Comparison of ENCODE assay signal across 10 cellular contexts in the genomic region with DNA sequence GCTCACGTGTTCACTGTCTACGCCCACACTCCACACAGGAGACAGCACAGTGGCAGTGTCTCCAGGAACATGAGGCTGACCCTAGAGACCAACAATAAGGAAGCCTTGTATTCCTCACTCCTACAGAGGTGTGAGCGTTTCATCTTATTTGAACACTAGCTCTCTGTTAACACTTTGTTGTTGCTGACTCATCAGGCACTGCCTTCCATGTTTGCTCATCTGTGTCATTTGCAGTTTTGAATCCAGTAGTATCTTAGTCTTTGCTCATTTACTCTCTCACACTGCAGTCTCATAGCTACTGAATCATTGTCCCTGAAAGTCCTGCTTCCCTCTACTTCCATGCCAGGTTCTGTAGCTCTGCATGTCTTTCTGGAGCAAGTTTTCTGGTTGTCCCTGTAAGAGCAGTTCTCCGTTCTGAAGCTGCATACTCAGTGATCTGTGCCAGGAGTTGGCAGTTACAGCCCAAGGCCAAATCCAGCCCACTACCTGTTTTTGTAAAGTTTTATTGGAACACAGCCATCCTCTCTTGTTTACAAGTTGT.
DNase-seq lines count a peak whose midpoint lies in the region; ATAC-seq, FAIRE-seq and TF ChIP-seq lines count a peak whose summit lies in the region.
"Had no signal": no experiment of that assay in that cellular context is flagged by ENCODE, and none has a peak within 500 bp of the region (broad histone marks: within the 10 kb centered on the region; RNA-seq: fewer than 3 reads in every experiment).

No MANE protein-coding gene starts in this region.

- CTCF ChIA-PET in HCT116 (lab: Charles Lee) (interaction anchor here (1.1 to 1.8 kb wide), 4 partner anchors 10 to 869 kb away, joined by 3 to 12 read pairs (median 4); no protein-coding TSS in a partner anchor), HepG2 (lab: Yijun Ruan, JAX; ENCODE audit: low intra/inter-chr PET ratio, low total read pairs) (no interaction called here)

- H3K27me3 ChIP-seq in HCT116 (ENCODE audit: insufficient read depth, low read length) (no peaks in the 10 kb centered on the region), HepG2 (ENCODE audit: control insufficient read depth in 1 of 2, insufficient read depth in 2 of 2, low read length in 2 of 2) (no peaks in the 10 kb centered on the region; a peak in 1 of 5 replicates), tibial artery (no peaks in the 10 kb centered on the region)
- H3K27me3 ChIP-seq: heart left ventricle had no signal

- TF ChIP-seq CTCF in HCT116 (IDR thresholded peaks at IDR 0.05 in 2 of 3, conservative IDR thresholded peaks at IDR 0.05 in 1 of 3; ENCODE audit: borderline replicate concordance in 1 of 3, insufficient read depth in 1 of 3, low read depth in 2 of 3, low read length in 2 of 3) (no peak), HepG2 (CRISPR knock-in tag; IDR thresholded peaks at IDR 0.05) (no peak), tibial artery (IDR thresholded peaks at IDR 0.05) (no peak)

- H3K4me3 ChIP-seq in HCT116 (replicated peaks in 1 of 2; ENCODE audit: low read depth in 1 of 2, low read length in 2 of 2) (no peak overlapping the region), HepG2 (replicated peaks in 1 of 3; ENCODE audit: insufficient read depth in 1 of 3, low read depth in 2 of 3, low read length in 3 of 3) (no peak overlapping the region; a peak in 1 of 6 replicates), tibial artery (no peak overlapping the region)
- H3K4me3 ChIP-seq: heart left ventricle had no signal

- H3K9me3 ChIP-seq in HCT116 (ENCODE audit: control insufficient read depth in 1 of 2, insufficient read depth in 1 of 2, low read depth in 1 of 2, low read length in 2 of 2) (no peaks in the 10 kb centered on the region), HepG2 (ENCODE audit: low read length) (no peaks in the 10 kb centered on the region), tibial artery (no peaks in the 10 kb centered on the region)
- H3K9me3 ChIP-seq: heart left ventricle had no signal

- DNase-seq in EL = peak; percentile 45
- DNase-seq in HCT116 (ENCODE audit: low read depth, low spot score) = peak; percentile 18
- DNase-seq in RKO (ENCODE audit: low spot score) = peak; percentile 74
- peak; percentile 25 for DNase-seq in HepG2 (ENCODE audit: low spot score)
- no peak for DNase-seq in erythroblast (lab: John Stamatoyannopoulos, UW)
- DNase-seq in activated CD8-positive, alpha-beta memory T cell treated with anti-CD3 and anti-CD28 coated beads for 24 hours = no peak
- DNase-seq in NCI-H2196 (lab: John Stamatoyannopoulos, UW; ENCODE audit: unreplicated experiment) = no peak
- no peak for DNase-seq in tibial artery
- DNase-seq: activated CD4-positive, alpha-beta T cell treated with anti-CD3 and anti-CD28 coated beads, Interleukin-2, amount 10 ng/mL, durations not matched to agents 7 days and 5 days; heart left ventricle had no signal

- H3K4me2 ChIP-seq in HCT116 (ENCODE audit: low read length) (peak overlapping the region; percentile 43), HepG2 (ENCODE audit: low read depth, low read length) (peak overlapping the region; percentile 8)

- H2AFZ ChIP-seq in HCT116 (ENCODE audit: low read depth, low read length, poor library complexity, severe bottlenecking) = peak overlapping the region; percentile 99
- H2AFZ ChIP-seq in HepG2 (ENCODE audit: low read length) = peak overlapping the region; percentile 32

- no peak for TF ChIP-seq POLR2A in HCT116 (IDR thresholded peaks at IDR 0.05; ENCODE audit: borderline replicate concordance, extremely low read depth, insufficient read depth, insufficient read length)
- TF ChIP-seq POLR2A in HepG2 (IDR thresholded peaks at IDR 0.05; ENCODE audit: insufficient read depth in 1 of 2, low read depth in 2 of 2, low read length in 2 of 2) = no peak
- no peak for TF ChIP-seq POLR2A in erythroblast (IDR thresholded peaks at IDR 0.05; ENCODE audit: low read length)

- RAD21 ChIA-PET in HCT116 (lab: Charles Lee; ENCODE audit: low non-redundant PET in 1 of 2, low total read pairs in 2 of 2, uncharacterized antibody in 2 of 2, unreplicated experiment in 2 of 2) = no interaction called here

- TF ChIP-seq RAD21 in HCT116 (IDR thresholded peaks at IDR 0.05; ENCODE audit: low read depth) = no peak
- TF ChIP-seq RAD21 in HepG2 (CRISPR knock-in tag; IDR thresholded peaks at IDR 0.05) = no peak

- H4K20me1 ChIP-seq in HCT116 (ENCODE audit: insufficient read depth) (no peaks in the 10 kb centered on the region), HepG2 (ENCODE audit: insufficient read depth, low read length) (no peaks in the 10 kb centered on the region)

- in situ Hi-C loops in HepG2 (cut with HindIII; ENCODE audit: extremely low pct_ligation_motif_present, low pct_unique_long_range_greater_than_20kb) = loop anchor here (25.0 kb wide), 1 partner anchor 864 kb away; no protein-coding TSS in a partner anchor

- WGBS in HepG2 (ENCODE audit: low lambda C conversion rate) = 6% methylated on average over 4 of the region's 4 CpGs

- H3K9me2 ChIP-seq in HCT116 (ENCODE audit: insufficient read depth) = no peaks in the 10 kb centered on the region

- FAIRE-seq in HepG2 (lab: Jason Lieb, UNC) = no peak

- ATAC-seq in HCT116 (peak; percentile 63), HepG2 (peak; percentile 77)

- TF ChIP-seq EP300 in HepG2 (IDR thresholded peaks at IDR 0.05; ENCODE audit: low read depth in 2 of 2, low read length in 2 of 2) = no peak
- TF ChIP-seq EP300 in HepG2 (CRISPR knock-in tag; IDR thresholded peaks at IDR 0.05; ENCODE audit: borderline replicate concordance) = no peak

- no TSS peak for BruUV-seq in HCT116 (replicated peaks; lab: Mats Ljungman, UMichigan)
- no TSS peak for BruUV-seq in HepG2 (replicated peaks; lab: Mats Ljungman, UMichigan)

- H3K79me2 ChIP-seq in HCT116 (ENCODE audit: insufficient read depth, low read length) (no peaks in the 10 kb centered on the region), HepG2 (ENCODE audit: insufficient read depth, low read length) (no peaks in the 10 kb centered on the region)

- H3K36me3 ChIP-seq in HCT116 (ENCODE audit: control insufficient read depth in 1 of 2, insufficient read depth in 2 of 2, low read length in 2 of 2) = no peaks in the 10 kb centered on the region
- H3K36me3 ChIP-seq in HepG2 (replicated peaks in 1 of 2; ENCODE audit: control insufficient read depth in 1 of 2, insufficient read depth in 2 of 2, low read length in 2 of 2) = no peaks in the 10 kb centered on the region
- no peaks in the 10 kb centered on the region for H3K36me3 ChIP-seq in tibial artery
- H3K36me3 ChIP-seq: heart left ventricle had no signal

- H3K9ac ChIP-seq in HCT116 (ENCODE audit: low read length) = no peak overlapping the region
- H3K9ac ChIP-seq in HepG2 (ENCODE audit: insufficient read depth, low read depth, low read length) = no peak overlapping the region

- peaks cover 0 to 31% of the 10 kb centered on the region in 2 experiments; a peak in 2 of 4 replicates for H3K4me1 ChIP-seq in HCT116 (ENCODE audit: control insufficient read depth in 1 of 2, insufficient read depth in 2 of 2, low read length in 2 of 2)
- peaks cover 12% of the 10 kb centered on the region for H3K4me1 ChIP-seq in HepG2 (ENCODE audit: insufficient read depth, low read length)
- H3K4me1 ChIP-seq in tibial artery = peaks cover 0 to 2% (median 0%) of the 10 kb centered on the region in 4 donors
- H3K4me1 ChIP-seq: heart left ventricle had no signal

- POLR2A ChIA-PET in HCT116 (lab: Charles Lee) (no interaction called here), HepG2 (lab: Yijun Ruan, JAX) (no interaction called here)

- intact Hi-C loops in HCT116 (cut with micrococcal nuclease) = loop anchor here (2.0 to 5.0 kb wide), 2 partner anchors 245 to 869 kb away; no protein-coding TSS in a partner anchor
- intact Hi-C loops in HepG2 (cut with micrococcal nuclease; ENCODE audit: unreplicated experiment) = loop anchor here (5.0 kb wide), 1 partner anchor 244 kb away; no protein-coding TSS in a partner anchor
- intact Hi-C loops in tibial artery (cut with DNase I; ENCODE audit: low total_unique reads) = loop anchor here (5.0 kb wide), 1 partner anchor 249 kb away; no protein-coding TSS in a partner anchor

- no peak overlapping the region for H3K27ac ChIP-seq in HCT116 (ENCODE audit: low read depth, low read length)
- no peak overlapping the region for H3K27ac ChIP-seq in HepG2 (ENCODE audit: extremely low read length, insufficient read depth, low read length)
- H3K27ac ChIP-seq in tibial artery = no peak overlapping the region
- H3K27ac ChIP-seq: heart left ventricle had no signal

TF ChIP-seq in HCT116, 20 proteins besides CTCF, POLR2A, EP300 and RAD21:
- TF ChIP-seq JUND (IDR thresholded peaks at IDR 0.05) = 0 out of 2 replicates have a peak, but pooled peaks have one; percentile 17
- TF ChIP-seq CBX3 (IDR thresholded peaks at IDR 0.05; ENCODE audit: low read depth) = no peak
TF ChIP-seq in HCT116: peak in this region for 1.

TF ChIP-seq in HepG2, 621 proteins besides CTCF, POLR2A, EP300 and RAD21 (continues in another document):
- TF ChIP-seq, protein P1, sequence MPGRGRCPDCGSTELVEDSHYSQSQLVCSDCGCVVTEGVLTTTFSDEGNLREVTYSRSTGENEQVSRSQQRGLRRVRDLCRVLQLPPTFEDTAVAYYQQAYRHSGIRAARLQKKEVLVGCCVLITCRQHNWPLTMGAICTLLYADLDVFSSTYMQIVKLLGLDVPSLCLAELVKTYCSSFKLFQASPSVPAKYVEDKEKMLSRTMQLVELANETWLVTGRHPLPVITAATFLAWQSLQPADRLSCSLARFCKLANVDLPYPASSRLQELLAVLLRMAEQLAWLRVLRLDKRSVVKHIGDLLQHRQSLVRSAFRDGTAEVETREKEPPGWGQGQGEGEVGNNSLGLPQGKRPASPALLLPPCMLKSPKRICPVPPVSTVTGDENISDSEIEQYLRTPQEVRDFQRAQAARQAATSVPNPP (CRISPR knock-in tag; IDR thresholded peaks at IDR 0.05) = no peak

Comparison
In these comparisons a context has a peak if more than half of its experiments do, and no peak if none do; other contexts are left out.
1. DNase-seq: peak in EL (single experiment), HCT116 (single experiment), RKO (single experiment) and HepG2 (single experiment); none in erythroblast (0 of 2), activated CD8-positive, alpha-beta memory T cell treated with anti-CD3 and anti-CD28 coated beads for 24 hours (single experiment), NCI-H2196 (single experiment) and tibial artery (0 of 2).